8 cellular contexts compared by ENCODE assay signal in genomic region chrX:151393514-151393913, GRCh38. TPM values are rescaled to one million over a fixed set of nuclear protein-coding genes. Genes with fewer than 3 reads are reported as not detected.
DNase-seq lines count a peak whose midpoint lies in the region; ATAC-seq lines count a peak whose summit lies in the region.

No MANE protein-coding gene starts in this region.

- H3K36me3 Mint-ChIP-seq in activated CD8-positive, alpha-beta memory T cell treated with anti-CD3 and anti-CD28 coated beads, Interleukin-2, amount 10 ng/mL, durations not matched to agents 7 days and 5 days = peaks cover 2% of the 10 kb centered on the region
- H3K36me3 Mint-ChIP-seq in activated naive CD4-positive, alpha-beta T cell treated with anti-CD3 and anti-CD28 coated beads, Interleukin-2, amount 50 U/mL, for 72 hours = peaks cover 1 to 10% of the 10 kb centered on the region in 2 donors
- no peaks in the 10 kb centered on the region for H3K36me3 Mint-ChIP-seq in stimulated activated memory B cell treated with anti-CD40 and anti-IgM and Interleukin-4, amounts not matched to agents 10 μg/mL and 1 μg/mL and 100 μg/mL, for 72 hours

- ATAC-seq in activated CD8-positive, alpha-beta memory T cell treated with anti-CD3 and anti-CD28 coated beads, Interleukin-2, amount 10 ng/mL, durations not matched to agents 7 days and 5 days = peak; percentile 63
- peak; percentile 43 to 69 for ATAC-seq in activated naive CD4-positive, alpha-beta T cell treated with anti-CD3 and anti-CD28 coated beads, Interleukin-2, amount 50 U/mL, for 72 hours
- no peak for ATAC-seq in GM19455 (IDR thresholded peaks at IDR 0.05; ENCODE audit: unreplicated experiment)
- ATAC-seq in HG03108 (IDR thresholded peaks at IDR 0.05; ENCODE audit: unreplicated experiment) = no peak
- no peak for ATAC-seq in stimulated activated memory B cell treated with anti-CD40 and anti-IgM and Interleukin-4, amounts not matched to agents 10 μg/mL and 1 μg/mL and 100 μg/mL, for 72 hours

- DNase-seq in activated CD8-positive, alpha-beta memory T cell treated with anti-CD3 and anti-CD28 coated beads, Interleukin-2, amount 10 ng/mL, durations not matched to agents 7 days and 5 days = peak; percentile 81
- no peak for DNase-seq in activated CD8-positive, alpha-beta memory T cell treated with anti-CD3 and anti-CD28 coated beads, Interleukin-2, amount 50 U/mL, for 48 hours
- peak; percentile 44 for DNase-seq in NCI-H2227 treated with DMSO at 0.1 percent for 48 hours (lab: John Stamatoyannopoulos, UW)
- peak in 1 of 2 donors; percentile 7 for DNase-seq in activated naive CD4-positive, alpha-beta T cell treated with anti-CD3 and anti-CD28 coated beads, Interleukin-2, amount 50 U/mL, for 72 hours (ENCODE audit: low spot score in 2 of 2)
- DNase-seq in stimulated activated naive CD4-positive, alpha-beta T cell treated with Interleukin-2 at 50 U/mL for 16 hours (lab: John Stamatoyannopoulos, UW) = peak; percentile 57

- no peaks in the 10 kb centered on the region for H3K9me3 Mint-ChIP-seq in activated CD8-positive, alpha-beta memory T cell treated with anti-CD3 and anti-CD28 coated beads, Interleukin-2, amount 10 ng/mL, durations not matched to agents 7 days and 5 days (ENCODE audit: low read depth)
- H3K9me3 Mint-ChIP-seq in activated naive CD4-positive, alpha-beta T cell treated with anti-CD3 and anti-CD28 coated beads, Interleukin-2, amount 50 U/mL, for 72 hours = no peaks in the 10 kb centered on the region
- H3K9me3 Mint-ChIP-seq in stimulated activated memory B cell treated with anti-CD40 and anti-IgM and Interleukin-4, amounts not matched to agents 10 μg/mL and 1 μg/mL and 100 μg/mL, for 72 hours = no peaks in the 10 kb centered on the region

- peak overlapping the region; percentile 82 for H3K27ac Mint-ChIP-seq in activated CD8-positive, alpha-beta memory T cell treated with anti-CD3 and anti-CD28 coated beads, Interleukin-2, amount 10 ng/mL, durations not matched to agents 7 days and 5 days
- H3K27ac Mint-ChIP-seq in activated naive CD4-positive, alpha-beta T cell treated with anti-CD3 and anti-CD28 coated beads, Interleukin-2, amount 50 U/mL, for 72 hours = peak overlapping the region in 1 of 2 donors; percentile 84
- H3K27ac Mint-ChIP-seq in stimulated activated memory B cell treated with anti-CD40 and anti-IgM and Interleukin-4, amounts not matched to agents 10 μg/mL and 1 μg/mL and 100 μg/mL, for 72 hours = no peak overlapping the region

- H3K4me1 Mint-ChIP-seq in activated CD8-positive, alpha-beta memory T cell treated with anti-CD3 and anti-CD28 coated beads, Interleukin-2, amount 10 ng/mL, durations not matched to agents 7 days and 5 days = peaks cover 29% of the 10 kb centered on the region
- H3K4me1 Mint-ChIP-seq in stimulated activated memory B cell treated with anti-CD40 and anti-IgM and Interleukin-4, amounts not matched to agents 10 μg/mL and 1 μg/mL and 100 μg/mL, for 72 hours = peaks cover 11% of the 10 kb centered on the region

- CTCF ChIA-PET in activated CD8-positive, alpha-beta memory T cell treated with anti-CD3 and anti-CD28 coated beads, Interleukin-2, amount 10 ng/mL, durations not matched to agents 7 days and 5 days (lab: Charles Lee) = no interaction called here

- H3K27me3 Mint-ChIP-seq in activated CD8-positive, alpha-beta memory T cell treated with anti-CD3 and anti-CD28 coated beads, Interleukin-2, amount 10 ng/mL, durations not matched to agents 7 days and 5 days = no peaks in the 10 kb centered on the region
- H3K27me3 Mint-ChIP-seq in stimulated activated memory B cell treated with anti-CD40 and anti-IgM and Interleukin-4, amounts not matched to agents 10 μg/mL and 1 μg/mL and 100 μg/mL, for 72 hours = no peaks in the 10 kb centered on the region

- peak overlapping the region; percentile 24 for H3K4me3 Mint-ChIP-seq in activated CD8-positive, alpha-beta memory T cell treated with anti-CD3 and anti-CD28 coated beads, Interleukin-2, amount 10 ng/mL, durations not matched to agents 7 days and 5 days
- no peak overlapping the region for H3K4me3 Mint-ChIP-seq in stimulated activated memory B cell treated with anti-CD40 and anti-IgM and Interleukin-4, amounts not matched to agents 10 μg/mL and 1 μg/mL and 100 μg/mL, for 72 hours

RNA-seq across cellular contexts. Expression of gene VMA21, which starts 3.5 kb away (rescaled TPM):
- total RNA-seq in activated CD8-positive, alpha-beta memory T cell treated with anti-CD3 and anti-CD28 coated beads, Interleukin-2, amount 10 ng/mL, durations not matched to agents 7 days and 5 days = 10 to 100 TPM; 37.8 to 41.9 TPM
- total RNA-seq in activated naive CD4-positive, alpha-beta T cell treated with anti-CD3 and anti-CD28 coated beads, Interleukin-2, amount 50 U/mL, for 72 hours = 10 to 100 TPM; 29.1 to 36.5 TPM

Comparison
In these comparisons a context has a peak if more than half of its experiments do, and no peak if none do; other contexts are left out.
1. ATAC-seq: peak in activated CD8-positive, alpha-beta memory T cell treated with anti-CD3 and anti-CD28 coated beads, Interleukin-2, amount 10 ng/mL, durations not matched to agents 7 days and 5 days (single experiment) and activated naive CD4-positive, alpha-beta T cell treated with anti-CD3 and anti-CD28 coated beads, Interleukin-2, amount 50 U/mL, for 72 hours (2 of 2); none in GM19455 (single experiment), HG03108 (single experiment) and stimulated activated memory B cell treated with anti-CD40 and anti-IgM and Interleukin-4, amounts not matched to agents 10 μg/mL and 1 μg/mL and 100 μg/mL, for 72 hours (single experiment).